ENCODE assay signal across 27 cellular contexts in genomic region chr10:15183689-15184481, GRCh38.
"Had no signal": no experiment of that assay in that cellular context is flagged by ENCODE, and none has a peak within 500 bp of the region (broad histone marks: within the 10 kb centered on the region; RNA-seq: fewer than 3 reads in every experiment).

No MANE protein-coding gene starts in this region.

- H3K9me3 ChIP-seq: Peyer's patch, SJCRH30 had no signal

- H3K27ac ChIP-seq: brain microvascular endothelial cell, cardiac muscle cell, RWPE1, SJCRH30 had no signal

- H3K36me3 ChIP-seq: brain microvascular endothelial cell, cardiac muscle cell, Peyer's patch, SJCRH30 had no signal

- H3K36me3 Mint-ChIP-seq: activated CD8-positive, alpha-beta memory T cell treated with anti-CD3 and anti-CD28 coated beads, Interleukin-2, amount 10 ng/mL, durations not matched to agents 7 days and 5 days had no signal

- H3K27ac Mint-ChIP-seq: activated B cell treated with CpG ODN at 0.5 μM for 24 hours; activated CD4-positive, alpha-beta T cell treated with anti-CD3 and anti-CD28 coated beads, Interleukin-2, amount 10 ng/mL, durations not matched to agents 24 days and 14 days; activated CD8-positive, alpha-beta memory T cell treated with anti-CD3 and anti-CD28 coated beads, Interleukin-2, amount 10 ng/mL, durations not matched to agents 7 days and 5 days; activated naive CD8-positive, alpha-beta T cell treated with anti-CD3 and anti-CD28 coated beads, Interleukin-2, amount 50 U/mL, for 24 hours; T-helper 1 cell treated with Interleukin-12 subunit alpha and Interleukin-12 subunit beta and Interleukin-4 antibody, amounts not matched to agents 30 μg/mL and 1 μg/mL, for 36 hours had no signal

- H3K4me3 ChIP-seq: cardiac muscle cell, Peyer's patch, SJCRH30 had no signal

- H3K27me3 Mint-ChIP-seq: activated CD4-positive, alpha-beta T cell treated with anti-CD3 and anti-CD28 coated beads, Interleukin-2, amount 10 ng/mL, durations not matched to agents 24 days and 14 days; activated CD8-positive, alpha-beta memory T cell treated with anti-CD3 and anti-CD28 coated beads, Interleukin-2, amount 10 ng/mL, durations not matched to agents 7 days and 5 days; activated naive CD8-positive, alpha-beta T cell treated with anti-CD3 and anti-CD28 coated beads, Interleukin-2, amount 50 U/mL, for 24 hours had no signal

- H3K4me1 ChIP-seq: Peyer's patch, SJCRH30 had no signal

- DNase-seq: activated B cell treated with CpG ODN at 0.5 μM for 24 hours; activated CD4-positive, alpha-beta T cell treated with anti-CD3 and anti-CD28 coated beads for 1 hour; activated CD4-positive, alpha-beta T cell treated with anti-CD3 and anti-CD28 coated beads, Interleukin-2, amount 10 ng/mL, durations not matched to agents 24 days and 14 days; activated CD4-positive, alpha-beta T cell treated with anti-CD3 and anti-CD28 coated beads, Interleukin-2, amount 50 U/mL, for 48 hours; activated CD8-positive, alpha-beta memory T cell treated with anti-CD3 and anti-CD28 coated beads, Interleukin-2, amount 10 ng/mL, durations not matched to agents 7 days and 5 days; activated effector memory CD4-positive, alpha-beta T cell treated with anti-CD3 and anti-CD28 coated beads, Interleukin-2, amount 50 U/mL, for 16 hours; activated naive CD4-positive, alpha-beta T cell treated with Interleukin-2 at 50 U/mL for 16 hours; activated naive CD8-positive, alpha-beta T cell treated with anti-CD3 and anti-CD28 coated beads, Interleukin-2, amount 50 U/mL, for 24 hours; activated T-cell treated with anti-CD3 and anti-CD28 coated beads, Interleukin-2, amount 50 U/mL, for 4 hours; amygdala; brain microvascular endothelial cell; Kasumi-1; NCI-H1694; NCI-H2029; NCI-H2107; NCI-H510A treated with DMSO at 0.1 percent for 48 hours; NCI-H69; Peyer's patch; Right ventricle myocardium superior; SJCRH30; SW 1271; T-helper 9 cell had no signal

- H3K27me3 ChIP-seq: brain microvascular endothelial cell, cardiac muscle cell, Peyer's patch, SJCRH30 had no signal

- ATAC-seq: activated CD8-positive, alpha-beta memory T cell treated with anti-CD3 and anti-CD28 coated beads, Interleukin-2, amount 10 ng/mL, durations not matched to agents 7 days and 5 days; activated naive CD4-positive, alpha-beta T cell treated with anti-CD3 and anti-CD28 coated beads, Interleukin-2, amount 50 U/mL, for 72 hours; activated naive CD8-positive, alpha-beta T cell treated with anti-CD3 and anti-CD28 coated beads, Interleukin-2, amount 50 U/mL, for 24 hours; activated T-cell treated with anti-CD3 and anti-CD28 coated beads, Interleukin-2, amount 50 U/mL, for 4 hours; SK-N-SH treated with all-trans-retinoic acid at 6 μM for 48 hours had no signal

- H3K4me3 Mint-ChIP-seq: activated B cell treated with CpG ODN at 0.5 μM for 24 hours; activated CD4-positive, alpha-beta T cell treated with anti-CD3 and anti-CD28 coated beads, Interleukin-2, amount 10 ng/mL, durations not matched to agents 24 days and 14 days; activated CD8-positive, alpha-beta memory T cell treated with anti-CD3 and anti-CD28 coated beads, Interleukin-2, amount 10 ng/mL, durations not matched to agents 7 days and 5 days; activated naive CD8-positive, alpha-beta T cell treated with anti-CD3 and anti-CD28 coated beads, Interleukin-2, amount 50 U/mL, for 24 hours; activated T-cell treated with anti-CD3 and anti-CD28 coated beads, Interleukin-2, amount 50 U/mL, for 4 hours; T-helper 1 cell treated with Interleukin-12 subunit alpha and Interleukin-12 subunit beta and Interleukin-4 antibody, amounts not matched to agents 30 μg/mL and 1 μg/mL, for 36 hours had no signal

- H3K9me3 Mint-ChIP-seq: activated B cell treated with CpG ODN at 0.5 μM for 24 hours; activated naive CD8-positive, alpha-beta T cell treated with anti-CD3 and anti-CD28 coated beads, Interleukin-2, amount 50 U/mL, for 24 hours; activated T-cell treated with anti-CD3 and anti-CD28 coated beads, Interleukin-2, amount 50 U/mL, for 4 hours; T-helper 1 cell treated with Interleukin-12 subunit alpha and Interleukin-12 subunit beta and Interleukin-4 antibody, amounts not matched to agents 30 μg/mL and 1 μg/mL, for 36 hours had no signal
